15 cellular contexts compared by ENCODE assay signal in the genomic region with DNA sequence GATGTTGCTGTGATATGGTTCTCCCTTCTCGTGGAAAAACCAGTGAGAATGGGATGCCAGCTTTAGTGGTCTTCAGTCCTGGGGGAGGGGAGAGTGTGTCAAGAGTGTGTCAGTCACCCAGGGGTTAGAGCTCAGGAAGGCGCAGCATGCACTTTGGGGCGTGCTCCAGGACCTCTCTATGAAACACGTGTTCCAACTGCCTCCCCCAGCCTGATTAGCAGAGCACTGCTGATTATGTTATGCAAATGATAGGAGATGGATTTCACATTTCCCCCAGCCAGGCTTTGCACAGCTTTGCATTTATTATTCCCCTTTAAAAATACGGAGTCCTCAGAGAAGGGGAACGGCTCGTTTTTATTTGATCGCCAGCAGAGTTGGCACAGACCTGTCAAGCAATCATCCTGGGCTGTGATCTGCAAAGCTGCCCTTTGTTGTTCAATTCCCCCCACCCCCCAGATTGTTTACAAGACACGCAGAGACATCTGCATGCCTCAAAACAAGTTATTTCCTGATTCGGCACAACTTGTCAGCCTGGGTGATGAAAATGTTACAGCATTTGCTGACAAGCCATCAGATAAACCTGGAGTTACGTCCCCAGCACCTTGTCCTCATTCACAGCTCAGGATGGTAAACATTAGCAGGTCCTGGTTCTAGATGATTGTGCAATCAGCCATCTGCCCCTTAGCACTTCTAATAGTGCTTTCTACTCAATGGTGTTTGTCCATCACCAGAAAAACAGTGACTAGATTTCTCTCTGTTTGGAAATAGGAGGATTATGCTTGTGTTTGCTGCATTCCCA.
DNase-seq lines count a peak whose midpoint lies in the region; TF ChIP-seq lines count a peak whose summit lies in the region.
"Had no signal": no experiment of that assay in that cellular context is flagged by ENCODE, and none has a peak within 500 bp of the region (broad histone marks: within the 10 kb centered on the region; RNA-seq: fewer than 3 reads in every experiment).

No MANE protein-coding gene starts in this region.

- WGBS in liver = 18% methylated on average over 11 of the region's 11 CpGs

- H3K9me3 ChIP-seq in liver (ENCODE audit: control insufficient read depth in 4 of 4, low read length in 3 of 4) = no peaks in the 10 kb centered on the region
- H3K9me3 ChIP-seq: SJSA1 had no signal

- no peaks in the 10 kb centered on the region for H3K27me3 ChIP-seq in liver (ENCODE audit: control insufficient read depth in 4 of 4, insufficient read depth in 4 of 4, low read length in 3 of 4)
- H3K27me3 ChIP-seq: SJSA1 had no signal

- no peak overlapping the region for H3K9ac ChIP-seq in liver (ENCODE audit: low read depth in 1 of 2, low read length in 2 of 2)

- DNase-seq in DMS53 treated with DMSO at 0.1 percent for 48 hours (lab: John Stamatoyannopoulos, UW; ENCODE audit: unreplicated experiment) = peak; percentile 73
- peak; percentile 91 for DNase-seq in NCI-H2029 (lab: John Stamatoyannopoulos, UW)
- peak; percentile 85 to 92 for DNase-seq in SHP77 (lab: John Stamatoyannopoulos, UW)
- no peak for DNase-seq in AG20443 (ENCODE audit: low spot score)
- no peak for DNase-seq in RWPE1 (ENCODE audit: low spot score)
- DNase-seq in DMS79 (lab: John Stamatoyannopoulos, UW) = no peak
- DNase-seq in NCI-H2227 (lab: John Stamatoyannopoulos, UW; ENCODE audit: unreplicated experiment) = no peak
- DNase-seq: activated CD4-positive, alpha-beta T cell treated with anti-CD3 and anti-CD28 coated beads, Interleukin-2, amount 50 U/mL, for 1 hour; activated T-cell treated with anti-CD3 and anti-CD28 coated beads, Interleukin-2, amount 50 U/mL, for 4 hours; Calu3; endodermal cell; stimulated activated naive CD4-positive, alpha-beta T cell; T1000 had no signal

- H3K36me3 ChIP-seq in liver (ENCODE audit: control insufficient read depth in 4 of 4, insufficient read depth in 3 of 4, low read depth in 1 of 4, low read length in 3 of 4) = no peaks in the 10 kb centered on the region
- H3K36me3 ChIP-seq: SJSA1 had no signal

- TF ChIP-seq CTCF in liver (IDR thresholded peaks at IDR 0.05; ENCODE audit: low read depth, low read length, missing input control) (no peak), RWPE1 (conservative IDR thresholded peaks at IDR 0.05; ENCODE audit: low read depth) (no peak)

- H3K27ac ChIP-seq in liver (ENCODE audit: low read depth in 1 of 2, low read length in 2 of 2) = no peak overlapping the region
- H3K27ac ChIP-seq in RWPE1 = no peak overlapping the region
- H3K27ac ChIP-seq: SJSA1 had no signal

- no peak for TF ChIP-seq RAD21 in liver (IDR thresholded peaks at IDR 0.05)

- POLR2A ChIA-PET in RWPE1 (lab: Yijun Ruan, JAX; ENCODE audit: low non-redundant PET) = no interaction called here

- peaks cover 0 to 5% (median 1%) of the 10 kb centered on the region in 4 donors for H3K4me1 ChIP-seq in liver (ENCODE audit: control insufficient read depth in 4 of 4, insufficient read depth in 4 of 4, low read length in 3 of 4)
- H3K4me1 ChIP-seq: SJSA1 had no signal

- H3K4me3 ChIP-seq in liver (ENCODE audit: low read depth in 1 of 3, low read length in 3 of 3) = no peak overlapping the region
- H3K4me3 ChIP-seq: SJSA1 had no signal

- CTCF ChIA-PET in RWPE1 (lab: Yijun Ruan, JAX) = no interaction called here

TF ChIP-seq in liver, 16 proteins besides CTCF, POLR2A, EP300 and RAD21:
- TF ChIP-seq FOXA2 (IDR thresholded peaks at IDR 0.05) (peak; percentile 14), NR2F2 (IDR thresholded peaks at IDR 0.05) (no peak), FOXA1 (IDR thresholded peaks at IDR 0.05) (no peak), RXRA (IDR thresholded peaks at IDR 0.05) (peak in 1 of 2 donors; percentile 61), HNF4G (IDR thresholded peaks at IDR 0.05) (no peak), GABPA (IDR thresholded peaks at IDR 0.05 in 1 of 2, conservative IDR thresholded peaks at IDR 0.05 in 1 of 2) (no peak), SP1 (IDR thresholded peaks at IDR 0.05) (no peak), HNF4A (conservative IDR thresholded peaks at IDR 0.05) (peak in 1 of 2 donors; percentile 42), TAF1 (conservative IDR thresholded peaks at IDR 0.05) (no peak), EGR1 (IDR thresholded peaks at IDR 0.05; ENCODE audit: low read depth in 2 of 2) (no peak), YY1 (IDR thresholded peaks at IDR 0.05) (no peak), JUND (IDR thresholded peaks at IDR 0.05) (no peak)
- TF ChIP-seq, protein P1, sequence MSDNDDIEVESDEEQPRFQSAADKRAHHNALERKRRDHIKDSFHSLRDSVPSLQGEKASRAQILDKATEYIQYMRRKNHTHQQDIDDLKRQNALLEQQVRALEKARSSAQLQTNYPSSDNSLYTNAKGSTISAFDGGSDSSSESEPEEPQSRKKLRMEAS (IDR thresholded peaks at IDR 0.05) = no peak
- TF ChIP-seq, protein P2, sequence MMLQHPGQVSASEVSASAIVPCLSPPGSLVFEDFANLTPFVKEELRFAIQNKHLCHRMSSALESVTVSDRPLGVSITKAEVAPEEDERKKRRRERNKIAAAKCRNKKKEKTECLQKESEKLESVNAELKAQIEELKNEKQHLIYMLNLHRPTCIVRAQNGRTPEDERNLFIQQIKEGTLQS (IDR thresholded peaks at IDR 0.05) = no peak
- TF ChIP-seq, protein P3, sequence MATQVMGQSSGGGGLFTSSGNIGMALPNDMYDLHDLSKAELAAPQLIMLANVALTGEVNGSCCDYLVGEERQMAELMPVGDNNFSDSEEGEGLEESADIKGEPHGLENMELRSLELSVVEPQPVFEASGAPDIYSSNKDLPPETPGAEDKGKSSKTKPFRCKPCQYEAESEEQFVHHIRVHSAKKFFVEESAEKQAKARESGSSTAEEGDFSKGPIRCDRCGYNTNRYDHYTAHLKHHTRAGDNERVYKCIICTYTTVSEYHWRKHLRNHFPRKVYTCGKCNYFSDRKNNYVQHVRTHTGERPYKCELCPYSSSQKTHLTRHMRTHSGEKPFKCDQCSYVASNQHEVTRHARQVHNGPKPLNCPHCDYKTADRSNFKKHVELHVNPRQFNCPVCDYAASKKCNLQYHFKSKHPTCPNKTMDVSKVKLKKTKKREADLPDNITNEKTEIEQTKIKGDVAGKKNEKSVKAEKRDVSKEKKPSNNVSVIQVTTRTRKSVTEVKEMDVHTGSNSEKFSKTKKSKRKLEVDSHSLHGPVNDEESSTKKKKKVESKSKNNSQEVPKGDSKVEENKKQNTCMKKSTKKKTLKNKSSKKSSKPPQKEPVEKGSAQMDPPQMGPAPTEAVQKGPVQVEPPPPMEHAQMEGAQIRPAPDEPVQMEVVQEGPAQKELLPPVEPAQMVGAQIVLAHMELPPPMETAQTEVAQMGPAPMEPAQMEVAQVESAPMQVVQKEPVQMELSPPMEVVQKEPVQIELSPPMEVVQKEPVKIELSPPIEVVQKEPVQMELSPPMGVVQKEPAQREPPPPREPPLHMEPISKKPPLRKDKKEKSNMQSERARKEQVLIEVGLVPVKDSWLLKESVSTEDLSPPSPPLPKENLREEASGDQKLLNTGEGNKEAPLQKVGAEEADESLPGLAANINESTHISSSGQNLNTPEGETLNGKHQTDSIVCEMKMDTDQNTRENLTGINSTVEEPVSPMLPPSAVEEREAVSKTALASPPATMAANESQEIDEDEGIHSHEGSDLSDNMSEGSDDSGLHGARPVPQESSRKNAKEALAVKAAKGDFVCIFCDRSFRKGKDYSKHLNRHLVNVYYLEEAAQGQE (IDR thresholded peaks at IDR 0.05) = no peak
- TF ChIP-seq, protein P4, sequence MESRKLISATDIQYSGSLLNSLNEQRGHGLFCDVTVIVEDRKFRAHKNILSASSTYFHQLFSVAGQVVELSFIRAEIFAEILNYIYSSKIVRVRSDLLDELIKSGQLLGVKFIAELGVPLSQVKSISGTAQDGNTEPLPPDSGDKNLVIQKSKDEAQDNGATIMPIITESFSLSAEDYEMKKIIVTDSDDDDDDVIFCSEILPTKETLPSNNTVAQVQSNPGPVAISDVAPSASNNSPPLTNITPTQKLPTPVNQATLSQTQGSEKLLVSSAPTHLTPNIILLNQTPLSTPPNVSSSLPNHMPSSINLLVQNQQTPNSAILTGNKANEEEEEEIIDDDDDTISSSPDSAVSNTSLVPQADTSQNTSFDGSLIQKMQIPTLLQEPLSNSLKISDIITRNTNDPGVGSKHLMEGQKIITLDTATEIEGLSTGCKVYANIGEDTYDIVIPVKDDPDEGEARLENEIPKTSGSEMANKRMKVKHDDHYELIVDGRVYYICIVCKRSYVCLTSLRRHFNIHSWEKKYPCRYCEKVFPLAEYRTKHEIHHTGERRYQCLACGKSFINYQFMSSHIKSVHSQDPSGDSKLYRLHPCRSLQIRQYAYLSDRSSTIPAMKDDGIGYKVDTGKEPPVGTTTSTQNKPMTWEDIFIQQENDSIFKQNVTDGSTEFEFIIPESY (IDR thresholded peaks at IDR 0.05) = no peak

Comparison
In these comparisons a context has a peak if more than half of its experiments do, and no peak if none do; other contexts are left out.
1. DNase-seq: peak in DMS53 treated with DMSO at 0.1 percent for 48 hours (single experiment), NCI-H2029 (single experiment) and SHP77 (2 of 2); none in AG20443 (single experiment), RWPE1 (single experiment), DMS79 (single experiment) and NCI-H2227 (single experiment).